19 cellular contexts compared by ENCODE assay signal in genomic region chr7:110891197-110891596, GRCh38.
A peak's percentile ranks its signal among the peaks of the same experiment; 100 is the strongest.
DNase-seq lines count a peak whose midpoint lies in the region; ATAC-seq, FAIRE-seq and TF ChIP-seq lines count a peak whose summit lies in the region.
"Had no signal": no experiment of that assay in that cellular context is flagged by ENCODE, and none has a peak within 500 bp of the region (broad histone marks: within the 10 kb centered on the region; RNA-seq: fewer than 3 reads in every experiment).

No MANE protein-coding gene starts in this region.

- no peaks in the 10 kb centered on the region for H3K9me3 Mint-ChIP-seq in activated naive CD8-positive, alpha-beta T cell (ENCODE audit: low read depth)
- H3K9me3 Mint-ChIP-seq in stimulated activated naive CD8-positive, alpha-beta T cell treated with anti-CD3 and anti-CD28 coated beads, Interleukin-15, amount 100 ng/mL, for 72 hours: peaks cover 12 to 14% of the 10 kb centered on the region in 2 donors

- no peak for TF ChIP-seq CTCF in GM12878 (IDR thresholded peaks at IDR 0.05 in 2 of 3, conservative IDR thresholded peaks at IDR 0.05 in 1 of 3; ENCODE audit: control insufficient read depth in 2 of 3, extremely low read depth in 1 of 3, insufficient read depth in 1 of 3, low read depth in 3 of 3, low read length in 3 of 3)
- TF ChIP-seq CTCF in ovary (IDR thresholded peaks at IDR 0.05): no peak

- POLR2A ChIA-PET in GM12878 (lab: Charles Lee): no interaction called here

- H3K9me3 ChIP-seq in GM12878 (replicated peaks; ENCODE audit: control insufficient read depth, insufficient read depth, low read length): no peaks in the 10 kb centered on the region; the same call in 2 of the 3 replicates
- no peaks in the 10 kb centered on the region for H3K9me3 ChIP-seq in ovary
- H3K9me3 ChIP-seq: A549, BE2C, HAP-1 had no signal

- RAD21 ChIA-PET in GM12878 (lab: Charles Lee; ENCODE audit: unreplicated experiment): no interaction called here

- H3K27ac ChIP-seq in GM12878 (ENCODE audit: control insufficient read depth, insufficient read depth) (no peak overlapping the region), ovary (no peak overlapping the region)
- H3K27ac ChIP-seq: A549, C4-2B, HL-60 had no signal

- no peaks in the 10 kb centered on the region for H3K27me3 Mint-ChIP-seq in activated naive CD8-positive, alpha-beta T cell
- no peaks in the 10 kb centered on the region for H3K27me3 Mint-ChIP-seq in stimulated activated naive CD8-positive, alpha-beta T cell treated with anti-CD3 and anti-CD28 coated beads, Interleukin-15, amount 100 ng/mL, for 72 hours
- H3K27me3 Mint-ChIP-seq: CD4-positive, alpha-beta memory T cell had no signal

- DNase-seq in stimulated activated CD4-positive, alpha-beta T cell treated with anti-CD3 and anti-CD28 coated beads, Interleukin-4, amount 100 ng/mL, for 24 hours: peak; percentile 7
- no peak for DNase-seq in stimulated activated CD4-positive, alpha-beta T cell treated with anti-CD3 and anti-CD28 coated beads, Interleukin-2, amount 100 ng/mL, for 48 hours
- DNase-seq in GM12878 (ENCODE audit: low read depth, low spot score): peak; percentile 7
- no peak for DNase-seq in stimulated activated naive CD8-positive, alpha-beta T cell treated with anti-CD3 and anti-CD28 coated beads, Interleukin-15, amount 100 ng/mL, for 72 hours
- no peak for DNase-seq in ecto neural progenitor cell (ENCODE audit: low spot score)
- no peak for DNase-seq in ovary
- no peak for DNase-seq in amniotic stem cell (lab: John Stamatoyannopoulos, UW)
- DNase-seq: BE2C; CD4-positive, alpha-beta memory T cell; DMS79; EL; GOT3 had no signal

- FAIRE-seq in GM12878 (lab: Jason Lieb, UNC): no peak
- FAIRE-seq: A549, G401.6, GM12892 had no signal

- H3K4me2 ChIP-seq in GM12878 (ENCODE audit: control insufficient read depth, insufficient read depth): no peak overlapping the region
- H3K4me2 ChIP-seq: A549 had no signal

- H3K27me3 ChIP-seq in GM12878 (replicated peaks in 1 of 2; ENCODE audit: control insufficient read depth in 2 of 2, insufficient read depth in 2 of 2, low read length in 1 of 2) (no peaks in the 10 kb centered on the region), ovary (no peaks in the 10 kb centered on the region)
- H3K27me3 ChIP-seq: BE2C had no signal

- H3K36me3 ChIP-seq in GM12878 (ENCODE audit: control insufficient read depth in 2 of 2, insufficient read depth in 2 of 2, low read length in 1 of 2) (no peaks in the 10 kb centered on the region), ovary (no peaks in the 10 kb centered on the region)
- H3K36me3 ChIP-seq: BE2C, HAP-1 had no signal

- TF ChIP-seq POLR2A in GM12878 (IDR thresholded peaks at IDR 0.05; ENCODE audit: low read depth, low read length): no peak
- TF ChIP-seq POLR2A in ovary (IDR thresholded peaks at IDR 0.05): no peak

- H3K27ac Mint-ChIP-seq in activated naive CD8-positive, alpha-beta T cell: peak overlapping the region; percentile 55
- H3K27ac Mint-ChIP-seq in stimulated activated naive CD8-positive, alpha-beta T cell treated with anti-CD3 and anti-CD28 coated beads, Interleukin-15, amount 100 ng/mL, for 72 hours: no peak overlapping the region
- H3K27ac Mint-ChIP-seq: CD4-positive, alpha-beta memory T cell had no signal

- 42% methylated on average over 2 of the region's 2 CpGs for WGBS in GM12878 (ENCODE audit: insufficient coverage, insufficient replicate concordance, low lambda C conversion rate, missing lambda C conversion rate)
- WGBS in ovary, 3 donors: 94 to 100% (median 94%) methylated on average over 2 of the region's 2 CpGs

- CTCF ChIA-PET in GM12878 (lab: Yijun Ruan, JAX): no interaction called here

- H3K79me2 ChIP-seq in GM12878 (ENCODE audit: control insufficient read depth, insufficient read depth, low read length): no peaks in the 10 kb centered on the region

- H4K20me1 ChIP-seq in GM12878 (ENCODE audit: control insufficient read depth, insufficient read depth): no peaks in the 10 kb centered on the region

- ATAC-seq in GM12878: peak; percentile 67
- ATAC-seq in stimulated activated naive CD8-positive, alpha-beta T cell treated with anti-CD3 and anti-CD28 coated beads, Interleukin-15, amount 100 ng/mL, for 72 hours: peak; percentile 50
- ATAC-seq: A549 had no signal

- H3K4me3 Mint-ChIP-seq in activated naive CD8-positive, alpha-beta T cell: no peak overlapping the region
- no peak overlapping the region for H3K4me3 Mint-ChIP-seq in stimulated activated naive CD8-positive, alpha-beta T cell treated with anti-CD3 and anti-CD28 coated beads, Interleukin-15, amount 100 ng/mL, for 72 hours
- H3K4me3 Mint-ChIP-seq: CD4-positive, alpha-beta memory T cell had no signal

- no peak overlapping the region for H3K9ac ChIP-seq in GM12878 (ENCODE audit: control insufficient read depth, insufficient read depth, low read length)

- SMC1A ChIA-PET in GM12878 (lab: Charles Lee; ENCODE audit: uncharacterized antibody, unreplicated experiment): interaction anchor here (1.0 kb wide), 1 partner anchor 11 kb away, joined by 3 read pairs; no protein-coding TSS in a partner anchor

- no peak for TF ChIP-seq EP300 in GM12878 (IDR thresholded peaks at IDR 0.05; ENCODE audit: borderline replicate concordance in 1 of 2, control insufficient read depth in 1 of 2, low read depth in 2 of 2, low read length in 2 of 2)
- TF ChIP-seq EP300 in ovary (IDR thresholded peaks at IDR 0.05): no peak

- H3K4me3 ChIP-seq in GM12878 (no peak overlapping the region), ovary (no peak overlapping the region)
- H3K4me3 ChIP-seq: A549, HAP-1 had no signal

- in situ Hi-C loops in GM12878 (cut with MboI): no loop called here

- peaks cover 7% of the 10 kb centered on the region for H3K36me3 Mint-ChIP-seq in activated naive CD8-positive, alpha-beta T cell

- BruUV-seq in GM12878 (replicated peaks; lab: Mats Ljungman, UMichigan): no TSS peak

- peaks cover 16% of the 10 kb centered on the region for H3K4me1 Mint-ChIP-seq in activated naive CD8-positive, alpha-beta T cell (ENCODE audit: low read depth)
- H3K4me1 Mint-ChIP-seq in stimulated activated naive CD8-positive, alpha-beta T cell treated with anti-CD3 and anti-CD28 coated beads, Interleukin-15, amount 100 ng/mL, for 72 hours: peaks cover 8% of the 10 kb centered on the region
- H3K4me1 Mint-ChIP-seq: CD4-positive, alpha-beta memory T cell had no signal

- no peak overlapping the region for H2AFZ ChIP-seq in GM12878 (ENCODE audit: control insufficient read depth, low read depth, low read length)

- intact Hi-C loops in GM12878 (cut with micrococcal nuclease; ENCODE audit: unreplicated experiment): no loop called here
- intact Hi-C loops in ovary (cut with DNase I): no loop called here

- no peak for TF ChIP-seq RAD21 in GM12878 (IDR thresholded peaks at IDR 0.05; ENCODE audit: insufficient read depth, low read depth, low read length)

- no peaks in the 10 kb centered on the region for H3K4me1 ChIP-seq in GM12878 (ENCODE audit: control insufficient read depth, insufficient read depth, low read length)
- no peaks in the 10 kb centered on the region for H3K4me1 ChIP-seq in ovary (ENCODE audit: insufficient read depth)
- H3K4me1 ChIP-seq: A549, BE2C had no signal

TF ChIP-seq in GM12878, 131 proteins besides CTCF, POLR2A, EP300 and RAD21 (continues in another document):
- no peak for TF ChIP-seq LARP7 (IDR thresholded peaks at IDR 0.05)
- TF ChIP-seq MEF2B (IDR thresholded peaks at IDR 0.05; ENCODE audit: partially characterized antibody, poor library complexity, severe bottlenecking): peak; percentile 34
- peak; percentile 34; the same call in 1 of the 2 replicates for TF ChIP-seq ZNF384 (IDR thresholded peaks at IDR 0.05; ENCODE audit: borderline replicate concordance, low read depth, low read length)
- TF ChIP-seq SMARCA5 (IDR thresholded peaks at IDR 0.05): no peak
- no peak for TF ChIP-seq FOS (IDR thresholded peaks at IDR 0.05; ENCODE audit: borderline replicate concordance, extremely low read depth, insufficient read length)
- TF ChIP-seq MAX (IDR thresholded peaks at IDR 0.05; ENCODE audit: low read depth, low read length): no peak
- TF ChIP-seq SREBF1 (IDR thresholded peaks at IDR 0.05; ENCODE audit: low read length): no peak
- no peak for TF ChIP-seq ZBTB33 (IDR thresholded peaks at IDR 0.05)
- TF ChIP-seq JUNB (IDR thresholded peaks at IDR 0.05): no peak
- TF ChIP-seq CHD4 (IDR thresholded peaks at IDR 0.05): no peak
- TF ChIP-seq ATF7 (IDR thresholded peaks at IDR 0.05; ENCODE audit: low read depth): no peak
- no peak for TF ChIP-seq ZBED1 (IDR thresholded peaks at IDR 0.05; ENCODE audit: borderline replicate concordance)

Comparison
In these comparisons a context has a peak if more than half of its experiments do, and no peak if none do; other contexts are left out.
1. DNase-seq: peak in stimulated activated CD4-positive, alpha-beta T cell treated with anti-CD3 and anti-CD28 coated beads, Interleukin-4, amount 100 ng/mL, for 24 hours (single experiment) and GM12878 (single experiment); none in stimulated activated CD4-positive, alpha-beta T cell treated with anti-CD3 and anti-CD28 coated beads, Interleukin-2, amount 100 ng/mL, for 48 hours (0 of 2), stimulated activated naive CD8-positive, alpha-beta T cell treated with anti-CD3 and anti-CD28 coated beads, Interleukin-15, amount 100 ng/mL, for 72 hours (0 of 2), ecto neural progenitor cell (single experiment), ovary (0 of 5) and amniotic stem cell (single experiment).